ENCODE assay signal across 24 cellular contexts in the genomic region with DNA sequence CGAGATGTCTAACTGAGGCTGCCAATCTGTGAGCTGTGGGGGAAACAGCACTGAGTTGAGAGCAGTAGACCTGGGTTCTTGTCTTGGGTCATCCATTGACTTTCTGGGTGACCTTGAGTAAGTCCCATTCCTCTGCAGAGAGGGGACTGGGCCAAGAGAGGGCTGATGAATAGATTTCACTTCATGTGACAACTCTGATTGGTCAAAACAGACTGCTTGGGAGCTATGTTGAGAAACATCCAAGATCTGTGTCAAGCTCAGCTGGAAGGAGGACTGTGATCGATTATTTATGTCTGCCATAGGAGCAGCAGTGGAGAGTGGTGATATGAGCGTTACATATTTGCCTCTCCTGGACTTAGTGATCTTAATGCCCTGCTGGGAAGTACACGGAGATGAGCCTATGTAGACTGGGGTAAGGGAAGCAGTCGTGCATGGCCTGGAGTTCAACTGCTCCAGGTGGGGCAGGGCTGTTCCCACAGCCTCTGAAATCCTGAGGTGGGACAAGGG. TPM values are rescaled to one million over a fixed set of nuclear protein-coding genes. Genes with fewer than 3 reads are reported as not detected.
"Had no signal": no experiment of that assay in that cellular context is flagged by ENCODE, and none has a peak within 500 bp of the region (broad histone marks: within the 10 kb centered on the region; RNA-seq: fewer than 3 reads in every experiment).

No MANE protein-coding gene starts in this region.

- H3K4me1 ChIP-seq: psoas muscle, right lobe of liver, testis, tibial nerve had no signal

- ATAC-seq: left lobe of liver; naive thymus-derived CD4-positive, alpha-beta T cell; psoas muscle; right lobe of liver; stimulated activated naive B cell treated with anti-CD40 and anti-IgM and Interleukin-4, amounts not matched to agents 10 μg/mL and 1 μg/mL and 100 μg/mL, for 72 hours; stimulated activated naive CD8-positive, alpha-beta T cell treated with anti-CD3 and anti-CD28 coated beads, Interleukin-15, amount 100 ng/mL, for 72 hours had no signal

- H3K4me2 ChIP-seq: hepatocyte had no signal

- H3K9me3 ChIP-seq: psoas muscle, right lobe of liver, testis had no signal

- FAIRE-seq: colon had no signal

- H3K27me3 ChIP-seq: right lobe of liver, testis, tibial nerve had no signal

- H2AFZ ChIP-seq: hepatocyte had no signal

- H3K79me2 ChIP-seq: hepatocyte had no signal

- DNase-seq: effector CD4-positive, alpha-beta T cell; foreskin melanocyte; mammary epithelial cell; nephron progenitor cell; psoas muscle; retina; right lobe of liver; stimulated activated CD4-positive, alpha-beta T cell treated with anti-CD3 and anti-CD28 coated beads, Interleukin-4, amount 100 ng/mL, for 4 hours; stimulated activated naive B cell treated with anti-CD40 and anti-IgM and Interleukin-4, amounts not matched to agents 10 μg/mL and 1 μg/mL and 100 μg/mL, for 72 hours had no signal

- H3K4me3 ChIP-seq: hepatocyte, psoas muscle, right lobe of liver, skin epidermis, testis, tibial nerve had no signal

- H3K27ac ChIP-seq: hepatocyte, psoas muscle, right lobe of liver, skin epidermis, testis, tibial nerve had no signal

- H3K36me3 ChIP-seq: right lobe of liver, tibial nerve had no signal

RNA-seq across cellular contexts. Expression of gene OTOG, which starts 47.7 kb away (rescaled TPM):
- total RNA-seq: dermis microvascular lymphatic vessel endothelial cell; left lobe of liver; lower leg skin; mammary epithelial cell; mesenteric fat pad; mononuclear cell; naive thymus-derived CD4-positive, alpha-beta T cell; omental fat pad; psoas muscle; right lobe of liver; subcutaneous adipose tissue; tibial nerve had no signal
- polyA plus RNA-seq: esophagus; mammary epithelial cell; naive thymus-derived CD4-positive, alpha-beta T cell; psoas muscle had no signal

RNA-seq across cellular contexts. Expression of gene USH1C, which starts 50.5 kb away (rescaled TPM):
- total RNA-seq: dermis microvascular lymphatic vessel endothelial cell; mammary epithelial cell; mononuclear cell; naive thymus-derived CD4-positive, alpha-beta T cell; psoas muscle; tibial nerve had no signal
- polyA plus RNA-seq: mammary epithelial cell; naive thymus-derived CD4-positive, alpha-beta T cell had no signal
